ENCODE assay signal across 37 cellular contexts in genomic region chr22:45906946-45907345, GRCh38.
"Had no signal": no experiment of that assay in that cellular context is flagged by ENCODE, and none has a peak within 500 bp of the region (broad histone marks: within the 10 kb centered on the region; RNA-seq: fewer than 3 reads in every experiment).

No MANE protein-coding gene starts in this region.

- FAIRE-seq: TTC549 had no signal

- H3K36me3 Mint-ChIP-seq: activated CD4-positive, alpha-beta memory T cell treated with anti-CD3 and anti-CD28 coated beads for 36 hours; activated naive CD4-positive, alpha-beta T cell treated with anti-CD3 and anti-CD28 coated beads, Interleukin-2, amount 10 ng/mL, durations not matched to agents 7 days and 5 days; activated naive CD4-positive, alpha-beta T cell treated with anti-CD3 and anti-CD28 coated beads, Interleukin-2, amount 50 U/mL, for 24 hours; activated naive CD8-positive, alpha-beta T cell; activated naive CD8-positive, alpha-beta T cell treated with anti-CD3 and anti-CD28 coated beads, Interleukin-2, amount 10 ng/mL, durations not matched to agents 7 days and 5 days; brain had no signal

- DNase-seq: activated B cell treated with CpG ODN at 0.5 μM for 24 hours; activated CD4-positive, alpha-beta memory T cell treated with anti-CD3 and anti-CD28 coated beads for 36 hours; activated CD4-positive, alpha-beta T cell treated with anti-CD3 and anti-CD28 coated beads for 4 hours; activated CD4-positive, alpha-beta T cell treated with anti-CD3 and anti-CD28 coated beads, Interleukin-2, amount 10 ng/mL, durations not matched to agents 24 days and 14 days; activated CD4-positive, alpha-beta T cell treated with anti-CD3 and anti-CD28 coated beads, Interleukin-2, amount 50 U/mL, for 1 hour; activated CD4-positive, alpha-beta T cell treated with anti-CD3 and anti-CD28 coated beads, Interleukin-2, amount 50 U/mL, for 4 hours; activated CD4-positive, CD25-positive, alpha-beta regulatory T cell treated with anti-CD3 and anti-CD28 coated beads, Interleukin-2, amount 50 U/mL, for 72 hours; activated CD8-positive, alpha-beta memory T cell treated with anti-CD3 and anti-CD28 coated beads, Interleukin-2, amount 50 U/mL, for 4 hours; activated CD8-positive, alpha-beta T cell treated with anti-CD3 and anti-CD28 coated beads for 36 hours; activated gamma-delta T cell; activated naive CD4-positive, alpha-beta T cell treated with anti-CD3 and anti-CD28 coated beads, Interleukin-2, amount 10 ng/mL, durations not matched to agents 7 days and 5 days; activated naive CD4-positive, alpha-beta T cell treated with Interleukin-2 at 50 U/mL for 16 hours; activated naive CD8-positive, alpha-beta T cell treated with anti-CD3 and anti-CD28 coated beads, Interleukin-2, amount 10 ng/mL, durations not matched to agents 7 days and 5 days; activated naive CD8-positive, alpha-beta T cell treated with anti-CD3 and anti-CD28 coated beads, Interleukin-2, amount 50 U/mL, for 24 hours; activated T-cell treated with anti-CD3 and anti-CD28 coated beads for 4 hours; activated T-cell treated with anti-CD3 and anti-CD28 coated beads, Interleukin-2, amount 50 U/mL, for 1 hour; activated T-cell treated with anti-CD3 and anti-CD28 coated beads, Interleukin-2, amount 50 U/mL, for 4 hours; activated T-cell treated with anti-CD3 and anti-CD28 coated beads, Interleukin-2, amount 50 U/mL, for 72 hours; amygdala; anterior cingulate cortex; caudate nucleus; cerebellar nuclear complex; T-helper 1 cell; T-helper 2 cell; T-helper 9 cell had no signal

- ATAC-seq: activated CD8-positive, alpha-beta T cell treated with anti-CD3 and anti-CD28 coated beads for 36 hours; activated naive CD8-positive, alpha-beta T cell treated with anti-CD3 and anti-CD28 coated beads, Interleukin-2, amount 50 U/mL, for 24 hours; activated T-cell treated with anti-CD3 and anti-CD28 coated beads, Interleukin-2, amount 50 U/mL, for 4 hours; activated T-cell treated with anti-CD3 and anti-CD28 coated beads, Interleukin-2, amount 50 U/mL, for 72 hours; activated T-helper 17 cell treated with anti-CD3 and anti-CD28 coated beads, Interleukin-2, amount 50 U/mL, for 72 hours had no signal

- H3K27ac ChIP-seq: cardiac muscle cell, VCaP had no signal

- H3K4me3 ChIP-seq: cardiac muscle cell had no signal

- H3K27me3 ChIP-seq: ascending aorta, cardiac muscle cell had no signal

- H3K9me3 ChIP-seq: ascending aorta had no signal

- H3K27ac Mint-ChIP-seq: activated B cell treated with CpG ODN at 0.5 μM for 24 hours; activated CD4-positive, alpha-beta memory T cell treated with anti-CD3 and anti-CD28 coated beads for 36 hours; activated CD4-positive, alpha-beta T cell treated with anti-CD3 and anti-CD28 coated beads, Interleukin-2, amount 10 ng/mL, durations not matched to agents 24 days and 14 days; activated CD8-positive, alpha-beta T cell treated with anti-CD3 and anti-CD28 coated beads for 36 hours; activated naive CD4-positive, alpha-beta T cell treated with anti-CD3 and anti-CD28 coated beads, Interleukin-2, amount 10 ng/mL, durations not matched to agents 7 days and 5 days; activated naive CD4-positive, alpha-beta T cell treated with anti-CD3 and anti-CD28 coated beads, Interleukin-2, amount 50 U/mL, for 24 hours; activated naive CD8-positive, alpha-beta T cell; activated naive CD8-positive, alpha-beta T cell treated with anti-CD3 and anti-CD28 coated beads, Interleukin-2, amount 10 ng/mL, durations not matched to agents 7 days and 5 days; activated naive CD8-positive, alpha-beta T cell treated with anti-CD3 and anti-CD28 coated beads, Interleukin-2, amount 50 U/mL, for 24 hours; activated T-cell treated with anti-CD3 and anti-CD28 coated beads, Interleukin-2, amount 50 U/mL, for 72 hours; activated T-helper 1 cell treated with anti-CD3 and anti-CD28 coated beads, Interleukin-12 subunit alpha, Interleukin-12 subunit beta, Interleukin-2, Interleukin-4 antibody, amounts not matched to agents 30 ng/mL and 10 ng/mL and 1 ng/mL, durations not matched to agents 14 hours and 24 hours and 36 hours; activated T-helper 17 cell treated with anti-CD3 and anti-CD28 coated beads, Interleukin-2, amount 50 U/mL, for 72 hours; T-helper 1 cell treated with Interleukin-12 subunit alpha and Interleukin-12 subunit beta and Interleukin-4 antibody, amounts not matched to agents 30 μg/mL and 1 μg/mL, for 36 hours; T-helper 2 cell treated with Interferon-gamma antibody and Interleukin-4, amounts not matched to agents 5 μg/mL and 100 μg/mL, for 36 hours had no signal

- H3K9me3 Mint-ChIP-seq: activated B cell treated with CpG ODN at 0.5 μM for 24 hours; activated CD4-positive, alpha-beta memory T cell treated with anti-CD3 and anti-CD28 coated beads for 36 hours; activated CD4-positive, alpha-beta T cell treated with anti-CD3 and anti-CD28 coated beads, Interleukin-2, amount 10 ng/mL, durations not matched to agents 24 days and 14 days; activated CD8-positive, alpha-beta T cell treated with anti-CD3 and anti-CD28 coated beads for 36 hours; activated naive CD4-positive, alpha-beta T cell treated with anti-CD3 and anti-CD28 coated beads, Interleukin-2, amount 10 ng/mL, durations not matched to agents 7 days and 5 days; activated naive CD4-positive, alpha-beta T cell treated with anti-CD3 and anti-CD28 coated beads, Interleukin-2, amount 50 U/mL, for 24 hours; activated naive CD8-positive, alpha-beta T cell treated with anti-CD3 and anti-CD28 coated beads, Interleukin-2, amount 10 ng/mL, durations not matched to agents 7 days and 5 days; activated naive CD8-positive, alpha-beta T cell treated with anti-CD3 and anti-CD28 coated beads, Interleukin-2, amount 50 U/mL, for 24 hours; activated T-cell treated with anti-CD3 and anti-CD28 coated beads, Interleukin-2, amount 50 U/mL, for 4 hours; activated T-cell treated with anti-CD3 and anti-CD28 coated beads, Interleukin-2, amount 50 U/mL, for 72 hours; activated T-helper 1 cell treated with anti-CD3 and anti-CD28 coated beads, Interleukin-12 subunit alpha, Interleukin-12 subunit beta, Interleukin-2, Interleukin-4 antibody, amounts not matched to agents 30 ng/mL and 10 ng/mL and 1 ng/mL, durations not matched to agents 14 hours and 24 hours and 36 hours; activated T-helper 17 cell treated with anti-CD3 and anti-CD28 coated beads, Interleukin-2, amount 50 U/mL, for 72 hours; brain; central memory CD8-positive, alpha-beta T cell; T-helper 1 cell treated with Interleukin-12 subunit alpha and Interleukin-12 subunit beta and Interleukin-4 antibody, amounts not matched to agents 30 μg/mL and 1 μg/mL, for 36 hours; T-helper 2 cell treated with Interferon-gamma antibody and Interleukin-4, amounts not matched to agents 5 μg/mL and 100 μg/mL, for 36 hours had no signal

- H3K36me3 ChIP-seq: ascending aorta, cardiac muscle cell had no signal

- H3K4me3 Mint-ChIP-seq: activated B cell treated with CpG ODN at 0.5 μM for 24 hours; activated CD4-positive, alpha-beta memory T cell treated with anti-CD3 and anti-CD28 coated beads for 36 hours; activated CD4-positive, alpha-beta T cell treated with anti-CD3 and anti-CD28 coated beads, Interleukin-2, amount 10 ng/mL, durations not matched to agents 24 days and 14 days; activated CD8-positive, alpha-beta T cell treated with anti-CD3 and anti-CD28 coated beads for 36 hours; activated naive CD4-positive, alpha-beta T cell treated with anti-CD3 and anti-CD28 coated beads, Interleukin-2, amount 10 ng/mL, durations not matched to agents 7 days and 5 days; activated naive CD4-positive, alpha-beta T cell treated with anti-CD3 and anti-CD28 coated beads, Interleukin-2, amount 50 U/mL, for 24 hours; activated naive CD8-positive, alpha-beta T cell; activated naive CD8-positive, alpha-beta T cell treated with anti-CD3 and anti-CD28 coated beads, Interleukin-2, amount 10 ng/mL, durations not matched to agents 7 days and 5 days; activated naive CD8-positive, alpha-beta T cell treated with anti-CD3 and anti-CD28 coated beads, Interleukin-2, amount 50 U/mL, for 24 hours; activated T-cell treated with anti-CD3 and anti-CD28 coated beads, Interleukin-2, amount 50 U/mL, for 4 hours; activated T-cell treated with anti-CD3 and anti-CD28 coated beads, Interleukin-2, amount 50 U/mL, for 72 hours; activated T-helper 1 cell treated with anti-CD3 and anti-CD28 coated beads, Interleukin-12 subunit alpha, Interleukin-12 subunit beta, Interleukin-2, Interleukin-4 antibody, amounts not matched to agents 30 ng/mL and 10 ng/mL and 1 ng/mL, durations not matched to agents 14 hours and 24 hours and 36 hours; activated T-helper 17 cell treated with anti-CD3 and anti-CD28 coated beads, Interleukin-2, amount 50 U/mL, for 72 hours; brain; central memory CD8-positive, alpha-beta T cell; T-helper 1 cell treated with Interleukin-12 subunit alpha and Interleukin-12 subunit beta and Interleukin-4 antibody, amounts not matched to agents 30 μg/mL and 1 μg/mL, for 36 hours; T-helper 2 cell treated with Interferon-gamma antibody and Interleukin-4, amounts not matched to agents 5 μg/mL and 100 μg/mL, for 36 hours had no signal

- H3K4me1 Mint-ChIP-seq: activated CD4-positive, alpha-beta T cell treated with anti-CD3 and anti-CD28 coated beads, Interleukin-2, amount 10 ng/mL, durations not matched to agents 24 days and 14 days; activated naive CD4-positive, alpha-beta T cell treated with anti-CD3 and anti-CD28 coated beads, Interleukin-2, amount 10 ng/mL, durations not matched to agents 7 days and 5 days; activated naive CD4-positive, alpha-beta T cell treated with anti-CD3 and anti-CD28 coated beads, Interleukin-2, amount 50 U/mL, for 24 hours; activated naive CD8-positive, alpha-beta T cell treated with anti-CD3 and anti-CD28 coated beads, Interleukin-2, amount 10 ng/mL, durations not matched to agents 7 days and 5 days; activated naive CD8-positive, alpha-beta T cell treated with anti-CD3 and anti-CD28 coated beads, Interleukin-2, amount 50 U/mL, for 24 hours; activated T-helper 17 cell treated with anti-CD3 and anti-CD28 coated beads, Interleukin-2, amount 50 U/mL, for 72 hours; central memory CD8-positive, alpha-beta T cell had no signal
